ENCODE assay signal across 9 cellular contexts in the genomic region with DNA sequence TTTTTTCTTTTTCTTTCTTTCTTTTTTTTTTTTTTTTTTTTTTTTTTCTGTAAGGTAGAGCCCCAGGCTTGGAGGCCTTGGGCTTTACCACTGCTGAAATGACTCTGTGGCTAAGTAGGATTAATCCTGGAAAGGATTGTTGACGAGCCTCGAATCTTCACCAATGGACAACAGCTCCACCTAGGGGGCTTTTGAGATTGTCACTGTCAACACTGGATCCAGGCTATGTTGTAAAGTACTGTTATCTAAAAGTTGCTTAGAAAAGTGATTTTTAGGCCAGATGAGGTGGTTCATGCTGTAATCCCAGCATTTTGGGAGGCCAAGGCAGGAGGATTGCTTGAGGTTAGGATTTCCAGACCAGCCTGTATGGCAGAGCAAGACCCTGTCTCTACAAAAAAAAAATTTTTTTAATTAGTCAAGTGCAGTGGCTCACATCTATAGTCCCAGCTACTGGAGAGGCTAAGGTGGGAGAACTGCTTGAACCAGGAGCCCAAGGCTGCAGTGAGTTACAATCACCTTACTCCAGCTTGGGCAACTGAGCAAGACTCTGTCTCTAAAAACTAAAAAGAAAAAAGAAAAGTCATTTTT.
A peak's percentile ranks its signal among the peaks of the same experiment; 100 is the strongest.
DNase-seq lines count a peak whose midpoint lies in the region; ATAC-seq and TF ChIP-seq lines count a peak whose summit lies in the region.
"Had no signal": no experiment of that assay in that cellular context is flagged by ENCODE, and none has a peak within 500 bp of the region (broad histone marks: within the 10 kb centered on the region; RNA-seq: fewer than 3 reads in every experiment).

No MANE protein-coding gene starts in this region.

- H3K27ac ChIP-seq in RWPE2 (ENCODE audit: poor library complexity, severe bottlenecking) (peak overlapping the region; percentile 49), parathyroid adenoma (no peak overlapping the region)

- CTCF ChIA-PET in activated naive CD4-positive, alpha-beta T cell treated with anti-CD3 and anti-CD28 coated beads, Interleukin-2, amount 10 ng/mL, durations not matched to agents 7 days and 5 days (lab: Charles Lee): interaction anchor here (0.6 to 2.9 kb wide), 10 partner anchors 8 to 401 kb away, joined by 3 to 12 read pairs (median 4); no protein-coding TSS in a partner anchor

- no peak overlapping the region for H3K9ac ChIP-seq in parathyroid adenoma

- H3K4me3 Mint-ChIP-seq in activated naive CD4-positive, alpha-beta T cell treated with anti-CD3 and anti-CD28 coated beads, Interleukin-2, amount 10 ng/mL, durations not matched to agents 7 days and 5 days: no peak overlapping the region
- H3K4me3 Mint-ChIP-seq: activated naive CD4-positive, alpha-beta T cell treated with anti-CD3 and anti-CD28 coated beads, Interleukin-2, amount 50 U/mL, for 24 hours had no signal

- H3K4me2 ChIP-seq in parathyroid adenoma (ENCODE audit: low read length): no peak overlapping the region

- peaks cover 3% of the 10 kb centered on the region for H3K4me1 Mint-ChIP-seq in activated naive CD4-positive, alpha-beta T cell treated with anti-CD3 and anti-CD28 coated beads, Interleukin-2, amount 10 ng/mL, durations not matched to agents 7 days and 5 days
- H3K4me1 Mint-ChIP-seq: activated naive CD4-positive, alpha-beta T cell treated with anti-CD3 and anti-CD28 coated beads, Interleukin-2, amount 50 U/mL, for 24 hours had no signal

- H2AFZ ChIP-seq in parathyroid adenoma: no peak overlapping the region

- H3K27ac Mint-ChIP-seq in activated naive CD4-positive, alpha-beta T cell treated with anti-CD3 and anti-CD28 coated beads, Interleukin-2, amount 10 ng/mL, durations not matched to agents 7 days and 5 days: no peak overlapping the region
- H3K27ac Mint-ChIP-seq: activated naive CD4-positive, alpha-beta T cell treated with anti-CD3 and anti-CD28 coated beads, Interleukin-2, amount 50 U/mL, for 24 hours had no signal

- no peaks in the 10 kb centered on the region for H3K9me3 Mint-ChIP-seq in activated naive CD4-positive, alpha-beta T cell treated with anti-CD3 and anti-CD28 coated beads, Interleukin-2, amount 10 ng/mL, durations not matched to agents 7 days and 5 days
- H3K9me3 Mint-ChIP-seq: activated naive CD4-positive, alpha-beta T cell treated with anti-CD3 and anti-CD28 coated beads, Interleukin-2, amount 50 U/mL, for 24 hours had no signal

- H3K9me3 ChIP-seq in RWPE2 (ENCODE audit: severe bottlenecking) (no peaks in the 10 kb centered on the region), parathyroid adenoma (ENCODE audit: control insufficient read depth, low read length) (no peaks in the 10 kb centered on the region)

- H3K4me1 ChIP-seq in RWPE2 (ENCODE audit: insufficient read depth, poor library complexity, severe bottlenecking) (peaks cover 3% of the 10 kb centered on the region), parathyroid adenoma (no peaks in the 10 kb centered on the region)

- no peaks in the 10 kb centered on the region for H3K27me3 ChIP-seq in RWPE2 (ENCODE audit: insufficient read depth, poor library complexity, severe bottlenecking)
- no peaks in the 10 kb centered on the region for H3K27me3 ChIP-seq in parathyroid adenoma (ENCODE audit: control insufficient read depth, insufficient read depth, low read length)

- H3K36me3 Mint-ChIP-seq in activated naive CD4-positive, alpha-beta T cell treated with anti-CD3 and anti-CD28 coated beads, Interleukin-2, amount 10 ng/mL, durations not matched to agents 7 days and 5 days: peaks cover 24% of the 10 kb centered on the region

- DNase-seq in D341Med (ENCODE audit: low spot score): peak; percentile 84
- peak; percentile 85 for DNase-seq in HuH-7 (ENCODE audit: low spot score)
- DNase-seq in RWPE2 (ENCODE audit: low spot score): no peak
- DNase-seq in activated naive CD4-positive, alpha-beta T cell treated with anti-CD3 and anti-CD28 coated beads, Interleukin-2, amount 10 ng/mL, durations not matched to agents 7 days and 5 days: peak; percentile 64
- DNase-seq in glomerular visceral epithelial cell (ENCODE audit: extremely low spot score): peak; percentile 74

- no peaks in the 10 kb centered on the region for H3K27me3 Mint-ChIP-seq in activated naive CD4-positive, alpha-beta T cell treated with anti-CD3 and anti-CD28 coated beads, Interleukin-2, amount 10 ng/mL, durations not matched to agents 7 days and 5 days
- H3K27me3 Mint-ChIP-seq: activated naive CD4-positive, alpha-beta T cell treated with anti-CD3 and anti-CD28 coated beads, Interleukin-2, amount 50 U/mL, for 24 hours had no signal

- ATAC-seq in RWPE2 (ENCODE audit: low read depth) (peak; percentile 62), HG03135 (IDR thresholded peaks at IDR 0.05; ENCODE audit: unreplicated experiment) (no peak), GM21423 (IDR thresholded peaks at IDR 0.05; ENCODE audit: unreplicated experiment) (no peak)

- peaks cover 15% of the 10 kb centered on the region for H3K79me2 ChIP-seq in parathyroid adenoma

- H3K4me3 ChIP-seq in RWPE2 (ENCODE audit: severe bottlenecking): no peak overlapping the region
- H3K4me3 ChIP-seq in parathyroid adenoma (ENCODE audit: low read depth, low read length): no peak overlapping the region

- H3K36me3 ChIP-seq in RWPE2 (ENCODE audit: low read depth) (peaks cover 59% of the 10 kb centered on the region), parathyroid adenoma (ENCODE audit: control insufficient read depth, insufficient read depth, low read length) (no peaks in the 10 kb centered on the region)

- peak; percentile 77 for TF ChIP-seq CTCF in RWPE2 (IDR thresholded peaks at IDR 0.05; ENCODE audit: poor library complexity, severe bottlenecking)
- TF ChIP-seq CTCF in parathyroid adenoma (IDR thresholded peaks at IDR 0.05): peak; percentile 74
